In the genomic region with DNA sequence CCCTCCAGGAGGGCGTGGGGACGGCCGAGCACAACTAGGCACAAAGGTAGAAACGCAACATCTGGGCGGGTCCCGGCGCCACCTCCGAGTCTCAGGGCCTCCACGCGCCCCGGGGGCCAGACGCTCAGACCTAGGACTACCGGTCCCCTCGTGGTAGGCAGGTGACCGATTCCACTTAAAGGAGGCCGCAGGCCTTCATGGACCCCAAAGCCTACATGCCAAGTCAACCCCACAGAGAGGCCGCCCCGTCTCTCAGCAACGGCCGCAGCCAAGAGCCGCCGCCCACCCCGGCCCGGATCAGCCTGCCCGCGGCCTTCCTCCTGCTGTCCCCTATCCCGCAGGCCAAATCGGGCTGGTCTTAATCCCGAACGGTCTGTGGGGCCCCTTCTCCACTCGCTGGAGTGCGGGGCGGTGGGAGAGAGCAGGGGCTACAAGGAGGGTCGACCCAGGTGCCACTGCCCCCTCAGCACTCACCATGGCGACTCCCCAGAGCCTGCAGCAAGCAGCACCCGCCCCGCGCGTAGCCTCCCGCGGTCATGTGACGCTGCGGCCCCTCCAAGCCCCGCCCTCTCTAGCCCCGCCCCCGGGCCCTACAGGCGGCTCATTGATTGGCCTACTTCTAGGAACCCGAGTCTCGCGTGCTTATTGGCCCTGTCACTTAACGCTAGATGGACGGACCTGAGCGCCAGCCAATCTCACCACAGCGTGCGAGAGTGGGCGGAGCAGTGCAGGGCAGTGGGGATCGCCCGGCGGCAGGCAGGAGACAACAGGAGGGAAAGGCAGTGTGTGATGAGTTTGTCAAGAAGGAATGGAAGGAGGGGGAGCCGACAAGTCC, we compare ENCODE assay signal across 8 cellular contexts. TPM values are rescaled to one million over a fixed set of nuclear protein-coding genes. Genes with fewer than 3 reads are reported as not detected.
DNase-seq lines count a peak whose midpoint lies in the region; ATAC-seq and TF ChIP-seq lines count a peak whose summit lies in the region.

TSS of gene VPS35 (minus strand) at position 522 of the 835 bp plus-strand sequence. CDS start at position 477, 45 bp downstream.

- peak within 1 kb of the TSS; percentile 87 to 93 (median 90) for H3K27ac ChIP-seq in esophagus muscularis mucosa (replicated peaks in 1 of 4)

- intact Hi-C loops in esophagus muscularis mucosa (cut with DNase I), result loop anchor here (5.0 to 10.0 kb wide), 2 partner anchors 106 to 138 kb away; no protein-coding TSS in a partner anchor

- no peak within 1 kb of the TSS for H3K4me3 Mint-ChIP-seq in activated T-cell treated with anti-CD3 and anti-CD28 coated beads, Interleukin-2, amount 50 U/mL, for 4 hours

- TF ChIP-seq CTCF in esophagus muscularis mucosa (IDR thresholded peaks at IDR 0.05), result no peak

- 0% methylated on average over 23 of the region's 60 CpGs for WGBS in esophagus muscularis mucosa

- no peak for TF ChIP-seq EP300 in esophagus muscularis mucosa (IDR thresholded peaks at IDR 0.05)

- no peaks in the 10 kb centered on the region for H3K9me3 Mint-ChIP-seq in activated T-cell treated with anti-CD3 and anti-CD28 coated beads, Interleukin-2, amount 50 U/mL, for 4 hours

- H3K27me3 Mint-ChIP-seq in activated T-cell treated with anti-CD3 and anti-CD28 coated beads, Interleukin-2, amount 50 U/mL, for 4 hours (ENCODE audit: low read depth), result no peaks in the 10 kb centered on the region

- H3K36me3 Mint-ChIP-seq in activated T-cell treated with anti-CD3 and anti-CD28 coated beads, Interleukin-2, amount 50 U/mL, for 4 hours (ENCODE audit: insufficient read depth), result peaks cover 1% of the 10 kb centered on the region

- peak; percentile 86 for ATAC-seq in GM21723 (IDR thresholded peaks at IDR 0.05; ENCODE audit: unreplicated experiment)
- peak; percentile 90 for ATAC-seq in activated T-cell treated with anti-CD3 and anti-CD28 coated beads, Interleukin-2, amount 50 U/mL, for 4 hours

- no peaks in the 10 kb centered on the region for H3K27me3 ChIP-seq in esophagus muscularis mucosa

- peak; percentile 67 for TF ChIP-seq POLR2A in esophagus muscularis mucosa (IDR thresholded peaks at IDR 0.05; ENCODE audit: low read depth)

- DNase-seq in DMS79 (lab: John Stamatoyannopoulos, UW) (peak; percentile 90), KG1 (lab: John Stamatoyannopoulos, UW) (peak; percentile 97), esophagus muscularis mucosa (ENCODE audit: extremely low spot score) (peak; percentile 100), myocyte (ENCODE audit: low read depth) (peak; percentile 99)
- DNase-seq in activated T-cell treated with anti-CD3 and anti-CD28 coated beads, Interleukin-2, amount 50 U/mL, for 4 hours, result peak; percentile 100
- DNase-seq in stimulated activated CD8-positive, alpha-beta memory T cell treated with anti-CD3 and anti-CD28 coated beads, Interleukin-7, amount 100 ng/mL, for 48 hours (ENCODE audit: extremely low read depth in 1 of 2, low read depth in 1 of 2), result peak; percentile 98 to 99

- no peaks in the 10 kb centered on the region for H3K36me3 ChIP-seq in esophagus muscularis mucosa

- peak within 1 kb of the TSS; percentile 75 to 89 (median 80) for H3K4me3 ChIP-seq in esophagus muscularis mucosa

- no peaks in the 10 kb centered on the region for H3K9me3 ChIP-seq in esophagus muscularis mucosa

- peaks cover 38% of the 10 kb centered on the region for H3K4me1 Mint-ChIP-seq in activated T-cell treated with anti-CD3 and anti-CD28 coated beads, Interleukin-2, amount 50 U/mL, for 4 hours (ENCODE audit: low read depth)

- peaks cover 36 to 51% (median 41%) of the 10 kb centered on the region in 4 donors for H3K4me1 ChIP-seq in esophagus muscularis mucosa

TF ChIP-seq in PFSK-1, 5 proteins besides CTCF, POLR2A, EP300 and RAD21:
- 0 out of 2 replicates have a peak, but pooled peaks have one; percentile 33 for TF ChIP-seq POLR2AphosphoS5 (IDR thresholded peaks at IDR 0.05; ENCODE audit: low read depth, low read length)
- no peak for TF ChIP-seq REST (IDR thresholded peaks at IDR 0.05; ENCODE audit: insufficient read depth in 1 of 2, low read depth in 2 of 2, low read length in 2 of 2)
- TF ChIP-seq TAF1 (IDR thresholded peaks at IDR 0.05; ENCODE audit: borderline replicate concordance, insufficient read depth, low read length), result no peak; the same call in 1 of the 2 replicates
- no peak for TF ChIP-seq FOXP2 (optimal IDR thresholded peaks at IDR 0.05; ENCODE audit: borderline replicate concordance, extremely low read depth, extremely low read length, insufficient read depth)

RNA-seq across cellular contexts. Expression of gene VPS35, which starts in this region (rescaled TPM):
- 41.0 TPM for polyA plus RNA-seq in PFSK-1 (2012; ENCODE audit: insufficient read length, low read depth)
- total RNA-seq in activated T-cell treated with anti-CD3 and anti-CD28 coated beads, Interleukin-2, amount 50 U/mL, for 4 hours, result 10 to 100 TPM; 87.2 to 94.5 (median 94.5) TPM
- 100 to 1,000 TPM in 1 of 4 donors, 10 to 100 TPM in 3; 58.7 to 100 (median 67.3) TPM for total RNA-seq in esophagus muscularis mucosa
- total RNA-seq in myocyte, result 69.3 and 113 TPM in 2 replicates
- 37.8 TPM for polyA plus RNA-seq in myocyte (2012)

Comparison
In these comparisons a context has a peak if more than half of its experiments do, and no peak if none do; other contexts are left out.
1. Peak in every context shown above with its lines: DNase-seq, ATAC-seq, H3K4me3 ChIP-seq and H3K27ac ChIP-seq.